16 cellular contexts compared by ENCODE assay signal in genomic region chr5:61969761-61970160, GRCh38.
A peak's percentile ranks its signal among the peaks of the same experiment; 100 is the strongest.
DNase-seq lines count a peak whose midpoint lies in the region; ATAC-seq and TF ChIP-seq lines count a peak whose summit lies in the region.
"Had no signal": no experiment of that assay in that cellular context is flagged by ENCODE, and none has a peak within 500 bp of the region (broad histone marks: within the 10 kb centered on the region; RNA-seq: fewer than 3 reads in every experiment).

No MANE protein-coding gene starts in this region.

- H3K9ac ChIP-seq in adipocyte (ENCODE audit: low read length): no peak overlapping the region
- H3K9ac ChIP-seq: SK-N-SH had no signal

- no peak for TF ChIP-seq CTCF in foreskin fibroblast (IDR thresholded peaks at IDR 0.05; ENCODE audit: low read depth, low read length)

- ATAC-seq in GM18505 (IDR thresholded peaks at IDR 0.05; ENCODE audit: unreplicated experiment) (no peak), HG03460 (IDR thresholded peaks at IDR 0.05; ENCODE audit: unreplicated experiment) (no peak)
- ATAC-seq: A549, K562 had no signal

- no peak for TF ChIP-seq POLR2A in GM18505 (IDR thresholded peaks at IDR 0.05; ENCODE audit: borderline replicate concordance, extremely low read depth, insufficient read depth, insufficient read length)

- peaks cover 7% of the 10 kb centered on the region for H3K27me3 ChIP-seq in adipocyte (replicated peaks; ENCODE audit: control insufficient read depth, insufficient read depth, low read length)

- H3K4me1 ChIP-seq in adipocyte (ENCODE audit: control insufficient read depth, insufficient read depth, low read length): peaks cover 5% of the 10 kb centered on the region
- H3K4me1 ChIP-seq: A549 had no signal

- no peaks in the 10 kb centered on the region for H3K9me3 ChIP-seq in adipocyte (ENCODE audit: control insufficient read depth, low read length)
- H3K9me3 ChIP-seq: A549, SK-N-SH had no signal

- DNase-seq in EH (ENCODE audit: low read depth) (peak; percentile 4), adipocyte (ENCODE audit: low read depth) (peak; percentile 19), foreskin fibroblast (peak; percentile 18 to 68), renal cortical epithelial cell (ENCODE audit: low read depth) (peak; percentile 19), HuH-7 (ENCODE audit: low spot score) (no peak)
- DNase-seq: C1 segment of cervical spinal cord, NCI-H1105, NCI-H2081 treated with DMSO at 0.1 percent for 48 hours, NCI-H446 treated with DMSO at 0.1 percent for 48 hours, OCI-M1, SHP77 treated with DMSO at 0.1 percent for 48 hours, SK-N-SH had no signal

- H3K4me3 ChIP-seq in adipocyte (ENCODE audit: low read length) (no peak overlapping the region), foreskin fibroblast (ENCODE audit: low read depth in 1 of 2, low read length in 2 of 2) (no peak overlapping the region)
- H3K4me3 ChIP-seq: A549, K562 had no signal

- no peaks in the 10 kb centered on the region for H3K36me3 ChIP-seq in adipocyte (ENCODE audit: control insufficient read depth, insufficient read depth, low read length, severe bottlenecking)
